Comparison of ENCODE assay signal across 12 cellular contexts in genomic region chr10:106582291-106582690, GRCh38.
DNase-seq lines count a peak whose midpoint lies in the region; ATAC-seq, FAIRE-seq and TF ChIP-seq lines count a peak whose summit lies in the region.
"Had no signal": no experiment of that assay in that cellular context is flagged by ENCODE, and none has a peak within 500 bp of the region (broad histone marks: within the 10 kb centered on the region; RNA-seq: fewer than 3 reads in every experiment).

No MANE protein-coding gene starts in this region.

- 6% methylated on average over 2 of the region's 2 CpGs for WGBS in HepG2 (ENCODE audit: low lambda C conversion rate)
- WGBS in right lobe of liver (ENCODE audit: insufficient coverage, low coverage, low lambda C conversion rate, missing lambda C conversion rate), result 14% methylated on average over 2 of the region's 2 CpGs

- in situ Hi-C loops in HepG2 (cut with HindIII; ENCODE audit: extremely low pct_ligation_motif_present, low pct_unique_long_range_greater_than_20kb), result no loop called here

- peaks cover 4% of the 10 kb centered on the region for H3K9me3 Mint-ChIP-seq in astrocyte (ENCODE audit: unreplicated experiment)

- POLR2A ChIA-PET in HepG2 (lab: Yijun Ruan, JAX), result no interaction called here

- TF ChIP-seq EP300 in HepG2 (IDR thresholded peaks at IDR 0.05; ENCODE audit: low read depth in 2 of 2, low read length in 2 of 2), result no peak
- no peak for TF ChIP-seq EP300 in HepG2 (CRISPR knock-in tag; IDR thresholded peaks at IDR 0.05; ENCODE audit: borderline replicate concordance)

- peaks cover 20% of the 10 kb centered on the region; the same call in 1 of the 2 replicates for H3K9me3 ChIP-seq in HepG2 (ENCODE audit: low read length)
- H3K9me3 ChIP-seq in right lobe of liver, result no peaks in the 10 kb centered on the region
- H3K9me3 ChIP-seq in astrocyte (ENCODE audit: insufficient read depth, low read depth, low read length), result no peaks in the 10 kb centered on the region
- H3K9me3 ChIP-seq: transverse colon had no signal

- CTCF ChIA-PET in HepG2 (lab: Yijun Ruan, JAX; ENCODE audit: low intra/inter-chr PET ratio, low total read pairs), result no interaction called here

- H3K79me2 ChIP-seq in HepG2 (ENCODE audit: insufficient read depth, low read length) (no peaks in the 10 kb centered on the region), astrocyte (ENCODE audit: insufficient read depth, low read length) (no peaks in the 10 kb centered on the region)

- H3K27me3 ChIP-seq in HepG2 (ENCODE audit: control insufficient read depth in 1 of 2, insufficient read depth in 2 of 2, low read length in 2 of 2) (no peaks in the 10 kb centered on the region), right lobe of liver (no peaks in the 10 kb centered on the region), astrocyte (ENCODE audit: insufficient read depth, low read length) (no peaks in the 10 kb centered on the region)
- H3K27me3 ChIP-seq: transverse colon had no signal

- H3K9ac ChIP-seq in HepG2 (ENCODE audit: insufficient read depth, low read depth, low read length), result no peak overlapping the region
- H3K9ac ChIP-seq in astrocyte (ENCODE audit: low read length), result no peak overlapping the region

- TF ChIP-seq RAD21 in HepG2 (CRISPR knock-in tag; IDR thresholded peaks at IDR 0.05), result no peak

- H3K27ac ChIP-seq in HepG2 (ENCODE audit: extremely low read length, insufficient read depth, low read length), result no peak overlapping the region
- H3K27ac ChIP-seq in right lobe of liver, result no peak overlapping the region
- H3K27ac ChIP-seq in astrocyte (ENCODE audit: low read depth, low read length), result no peak overlapping the region
- H3K27ac ChIP-seq: transverse colon had no signal

- no peak overlapping the region for H3K4me3 ChIP-seq in HepG2 (replicated peaks in 1 of 3; ENCODE audit: insufficient read depth in 1 of 3, low read depth in 2 of 3, low read length in 3 of 3)
- no peak overlapping the region for H3K4me3 ChIP-seq in right lobe of liver
- H3K4me3 ChIP-seq in astrocyte (ENCODE audit: insufficient read depth, low read depth, low read length), result no peak overlapping the region
- H3K4me3 ChIP-seq: smooth muscle cell, transverse colon had no signal

- H2AFZ ChIP-seq in HepG2 (ENCODE audit: low read length), result no peak overlapping the region
- H2AFZ ChIP-seq in astrocyte (ENCODE audit: low read depth, low read length), result peak overlapping the region; percentile 65

- no peak overlapping the region for H3K4me3 Mint-ChIP-seq in astrocyte (ENCODE audit: unreplicated experiment)
- H3K4me3 Mint-ChIP-seq: naive B cell had no signal

- no TSS peak for BruUV-seq in HepG2 (replicated peaks; lab: Mats Ljungman, UMichigan)

- no peaks in the 10 kb centered on the region for H3K27me3 Mint-ChIP-seq in astrocyte (ENCODE audit: low read depth, unreplicated experiment)
- H3K27me3 Mint-ChIP-seq: naive B cell had no signal

- no peak for DNase-seq in HepG2 (ENCODE audit: low spot score)
- no peak for DNase-seq in right lobe of liver
- DNase-seq in astrocyte (ENCODE audit: low read depth), result peak; percentile 7
- peak; percentile 18 for DNase-seq in iPS-NIHi11 (ENCODE audit: low spot score)
- no peak for DNase-seq in NCI-H2227 (lab: John Stamatoyannopoulos, UW; ENCODE audit: unreplicated experiment)
- DNase-seq in NAMALWA (ENCODE audit: low spot score), result no peak
- DNase-seq: DMS53, naive B cell, transverse colon had no signal

- no peak overlapping the region for H3K4me2 ChIP-seq in HepG2 (ENCODE audit: low read depth, low read length)
- H3K4me2 ChIP-seq in astrocyte (ENCODE audit: low read length), result peak overlapping the region; percentile 45
- H3K4me2 ChIP-seq: smooth muscle cell had no signal

- no peak for ATAC-seq in HepG2
- ATAC-seq in right lobe of liver, result no peak
- ATAC-seq in GM21529 (IDR thresholded peaks at IDR 0.05; ENCODE audit: unreplicated experiment), result no peak
- ATAC-seq in GM21619 (IDR thresholded peaks at IDR 0.05; ENCODE audit: unreplicated experiment), result no peak

- H4K20me1 ChIP-seq in HepG2 (ENCODE audit: insufficient read depth, low read length) (no peaks in the 10 kb centered on the region), astrocyte (ENCODE audit: insufficient read depth, low read length) (no peaks in the 10 kb centered on the region)

- no peak for FAIRE-seq in HepG2 (lab: Jason Lieb, UNC)
- FAIRE-seq in astrocyte (lab: Jason Lieb, UNC), result no peak

- H3K27ac Mint-ChIP-seq in astrocyte (ENCODE audit: unreplicated experiment), result no peak overlapping the region
- H3K27ac Mint-ChIP-seq: naive B cell had no signal

- H3K4me1 Mint-ChIP-seq in astrocyte (ENCODE audit: low read depth, unreplicated experiment), result peaks cover 6% of the 10 kb centered on the region
- H3K4me1 Mint-ChIP-seq: naive B cell had no signal

- TF ChIP-seq CTCF in HepG2 (CRISPR knock-in tag; IDR thresholded peaks at IDR 0.05) (no peak), right lobe of liver (IDR thresholded peaks at IDR 0.05) (no peak), astrocyte (IDR thresholded peaks at IDR 0.05; ENCODE audit: insufficient read depth, low read depth, low read length) (no peak)

- H3K36me3 Mint-ChIP-seq in astrocyte (ENCODE audit: low read depth, unreplicated experiment), result no peaks in the 10 kb centered on the region
- H3K36me3 Mint-ChIP-seq: naive B cell had no signal

- H3K36me3 ChIP-seq in HepG2 (replicated peaks in 1 of 2; ENCODE audit: control insufficient read depth in 1 of 2, insufficient read depth in 2 of 2, low read length in 2 of 2) (no peaks in the 10 kb centered on the region), right lobe of liver (no peaks in the 10 kb centered on the region), astrocyte (ENCODE audit: insufficient read depth, low read length) (no peaks in the 10 kb centered on the region)
- H3K36me3 ChIP-seq: transverse colon had no signal

- H3K4me1 ChIP-seq in HepG2 (ENCODE audit: insufficient read depth, low read length) (no peaks in the 10 kb centered on the region), right lobe of liver (no peaks in the 10 kb centered on the region), astrocyte (ENCODE audit: insufficient read depth, low read length) (peaks cover 2% of the 10 kb centered on the region)
- H3K4me1 ChIP-seq: transverse colon had no signal

- intact Hi-C loops in HepG2 (cut with micrococcal nuclease; ENCODE audit: unreplicated experiment) (no loop called here), right lobe of liver (cut with DNase I) (no loop called here)

- TF ChIP-seq POLR2A in HepG2 (IDR thresholded peaks at IDR 0.05; ENCODE audit: insufficient read depth in 1 of 2, low read depth in 2 of 2, low read length in 2 of 2), result no peak
- TF ChIP-seq POLR2A in right lobe of liver (IDR thresholded peaks at IDR 0.05), result no peak

TF ChIP-seq in HepG2, 621 proteins besides CTCF, POLR2A, EP300 and RAD21:
- TF ChIP-seq ZUFSP (CRISPR knock-in tag; IDR thresholded peaks at IDR 0.05; ENCODE audit: borderline replicate concordance) (no peak), GLMP (CRISPR knock-in tag; IDR thresholded peaks at IDR 0.05; ENCODE audit: borderline replicate concordance) (no peak), CREBL2 (CRISPR knock-in tag; IDR thresholded peaks at IDR 0.05; ENCODE audit: borderline replicate concordance) (no peak), ZBTB25 (CRISPR knock-in tag; IDR thresholded peaks at IDR 0.05) (no peak), MAF1 (CRISPR knock-in tag; IDR thresholded peaks at IDR 0.05; ENCODE audit: borderline replicate concordance) (no peak), GABPA (IDR thresholded peaks at IDR 0.05; ENCODE audit: low read depth, low read length) (no peak), GABPA (CRISPR knock-in tag; IDR thresholded peaks at IDR 0.05; ENCODE audit: low read depth) (peak; percentile 41; the same call in 1 of the 2 replicates), SRSF9 (IDR thresholded peaks at IDR 0.05; ENCODE audit: borderline replicate concordance, insufficient read depth, low read depth, low read length, poor library complexity, severe bottlenecking) (no peak), ZNF264 (CRISPR knock-in tag; IDR thresholded peaks at IDR 0.05) (no peak)

Comparison
In these comparisons a context has a peak if more than half of its experiments do, and no peak if none do; other contexts are left out.
1. DNase-seq: peak in astrocyte (single experiment) and iPS-NIHi11 (single experiment); none in HepG2 (single experiment), right lobe of liver (0 of 3), NCI-H2227 (single experiment) and NAMALWA (single experiment).